In the genomic region with DNA sequence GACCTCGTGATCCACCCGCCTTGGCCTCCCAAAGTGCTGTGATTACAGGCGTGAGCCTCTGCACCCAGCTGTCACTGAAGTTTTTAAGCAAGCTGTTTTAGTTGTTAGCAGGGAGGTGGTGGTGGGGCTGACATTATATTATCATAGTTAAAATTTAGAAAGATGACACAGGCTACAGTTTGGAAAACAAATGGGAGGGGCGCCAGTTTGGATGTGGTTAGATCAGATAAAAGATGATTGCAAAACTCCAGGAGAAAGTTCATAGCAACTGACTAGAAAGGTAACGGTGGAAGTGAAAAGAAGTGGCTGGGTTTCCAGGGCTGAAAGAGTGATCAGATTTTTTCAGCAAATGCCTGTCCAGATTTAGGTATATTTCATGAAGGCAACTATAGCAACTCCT, we compare ENCODE assay signal across 1 cellular context.
TF ChIP-seq lines count a peak whose summit lies in the region.

No MANE protein-coding gene starts in this region.

TF ChIP-seq in K562, 482 proteins besides CTCF, POLR2A, EP300 and RAD21 (continued from another document):
- TF ChIP-seq TRIM24 (IDR thresholded peaks at IDR 0.05), result 0 out of 4 replicates have a peak, but pooled peaks have one; percentile 28 to 72
- 0 out of 2 replicates have a peak, but pooled peaks have one; percentile 18 for TF ChIP-seq JUN (IDR thresholded peaks at IDR 0.05; ENCODE audit: borderline replicate concordance, low read depth, low read length)
- no peak for TF ChIP-seq JUN (CRISPR knock-in tag; IDR thresholded peaks at IDR 0.05; ENCODE audit: borderline replicate concordance)
- TF ChIP-seq ZNF780A (CRISPR knock-in tag; IDR thresholded peaks at IDR 0.05), result no peak
- peak in 1 of 2 experiments; percentile 9; a peak in 1 of 4 replicates for TF ChIP-seq RCOR1 (IDR thresholded peaks at IDR 0.05; ENCODE audit: borderline replicate concordance in 1 of 2, low read depth in 2 of 2, low read length in 2 of 2)
- TF ChIP-seq ZNF318 (IDR thresholded peaks at IDR 0.05; ENCODE audit: borderline replicate concordance in 1 of 2, low read depth in 1 of 2), result no peak
- TF ChIP-seq ZC3H8 (IDR thresholded peaks at IDR 0.05), result no peak
- TF ChIP-seq TFE3 (CRISPR knock-in tag; IDR thresholded peaks at IDR 0.05), result 0 out of 2 replicates have a peak, but pooled peaks have one; percentile 9
- TF ChIP-seq ATF7 (IDR thresholded peaks at IDR 0.05), result peak; percentile 23; the same call in 1 of the 2 replicates
- peak; percentile 43; the same call in 1 of the 2 replicates for TF ChIP-seq ZBTB33 (CRISPR knock-in tag; IDR thresholded peaks at IDR 0.05)
- no peak for TF ChIP-seq ARID2 (IDR thresholded peaks at IDR 0.05)
- peak; percentile 30; the same call in 1 of the 2 replicates for TF ChIP-seq MYBL2 (IDR thresholded peaks at IDR 0.05; ENCODE audit: low read depth)
- TF ChIP-seq MYBL2 (CRISPR knock-in tag; IDR thresholded peaks at IDR 0.05; ENCODE audit: borderline replicate concordance), result no peak
- TF ChIP-seq, protein P1, sequence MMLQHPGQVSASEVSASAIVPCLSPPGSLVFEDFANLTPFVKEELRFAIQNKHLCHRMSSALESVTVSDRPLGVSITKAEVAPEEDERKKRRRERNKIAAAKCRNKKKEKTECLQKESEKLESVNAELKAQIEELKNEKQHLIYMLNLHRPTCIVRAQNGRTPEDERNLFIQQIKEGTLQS (IDR thresholded peaks at IDR 0.05), result peak; percentile 70
- TF ChIP-seq, protein P1 (CRISPR knock-in tag; conservative IDR thresholded peaks at IDR 0.05), result no peak
